ENCODE assay signal across 8 cellular contexts in the genomic region with DNA sequence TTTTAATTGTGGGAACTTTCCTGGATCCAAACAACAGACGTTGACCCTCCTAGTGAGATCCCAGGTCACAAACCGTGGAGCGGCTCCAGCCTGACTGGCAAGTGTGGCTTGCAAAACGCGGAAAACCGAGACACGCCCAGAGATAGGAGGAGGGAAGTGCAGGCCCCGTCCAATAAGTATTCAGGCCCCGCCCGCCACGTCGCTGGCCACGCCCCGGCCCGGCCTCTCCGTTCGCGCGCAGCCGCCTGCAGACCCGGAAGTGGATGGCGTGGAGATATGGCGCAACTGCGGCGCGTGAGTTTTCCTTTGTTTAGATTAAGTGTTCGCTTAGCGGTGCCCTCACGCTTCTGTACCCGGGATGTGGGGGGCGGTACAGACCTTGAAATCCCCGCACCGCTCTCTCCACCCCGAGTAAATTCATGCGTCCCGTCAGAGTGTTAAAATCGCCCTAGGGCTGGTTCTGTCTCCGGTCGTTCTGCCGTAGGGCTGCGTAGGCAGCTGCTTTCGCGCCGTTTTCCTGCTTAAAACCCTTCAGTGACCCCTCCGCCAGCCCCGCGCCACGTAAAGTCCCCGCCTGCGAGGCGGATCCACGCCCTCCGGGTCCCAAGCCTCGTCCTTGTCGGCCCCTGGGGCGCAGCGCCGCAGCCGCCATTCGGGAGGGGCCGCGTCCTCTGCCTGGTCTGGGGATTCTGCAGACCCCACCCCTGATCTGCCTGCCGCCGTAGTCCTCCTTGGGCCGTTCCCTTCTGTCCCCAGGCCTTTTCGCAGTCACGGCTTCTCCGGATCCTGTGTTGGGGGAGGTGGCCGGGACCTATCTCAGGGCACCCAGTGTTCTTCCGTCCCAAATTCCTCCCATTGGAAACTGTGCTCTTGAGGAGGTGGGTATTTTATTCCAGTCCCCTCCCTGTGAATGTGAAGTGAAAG. TPM values are rescaled to one million over a fixed set of nuclear protein-coding genes. Genes with fewer than 3 reads are reported as not detected.
DNase-seq lines count a peak whose midpoint lies in the region; ATAC-seq and TF ChIP-seq lines count a peak whose summit lies in the region.

ZNF766 (plus strand) TSS at position 250 of the 924 bp plus-strand sequence; CDS start at position 277, 27 bp downstream.

- DNase-seq in NCI-H146 (lab: John Stamatoyannopoulos, UW) (peak; percentile 98), T-helper 1 cell (peak; percentile 91 to 95 (median 94)), adrenal gland (peak; percentile 96 to 98 (median 98)), heart right ventricle (peak; percentile 96 to 98), posterior cingulate gyrus (peak; percentile 94 to 99 (median 96)), upper lobe of left lung (peak; percentile 97 to 100)

- H3K36me3 ChIP-seq in adrenal gland (replicated peaks in 1 of 2) (no peaks in the 10 kb centered on the region), heart right ventricle (peaks cover 0 to 29% (median 0%) of the 10 kb centered on the region in 9 donors), upper lobe of left lung (peaks cover 0 to 8% (median 3%) of the 10 kb centered on the region in 4 donors)

- peak; percentile 96 for ATAC-seq in HG02852 (IDR thresholded peaks at IDR 0.05; ENCODE audit: unreplicated experiment)
- ATAC-seq in heart right ventricle = peak; percentile 99 to 100 (median 100)
- peak; percentile 99 to 100 for ATAC-seq in upper lobe of left lung (ENCODE audit: low FRiP score in 2 of 2)

- no peaks in the 10 kb centered on the region for H3K27me3 ChIP-seq in adrenal gland
- H3K27me3 ChIP-seq in heart right ventricle = no peaks in the 10 kb centered on the region
- no peaks in the 10 kb centered on the region for H3K27me3 ChIP-seq in upper lobe of left lung

- H3K27ac ChIP-seq in adrenal gland = peak within 1 kb of the TSS; percentile 93 to 99 (median 98)
- H3K27ac ChIP-seq in heart right ventricle = peak within 1 kb of the TSS; percentile 78 to 99 (median 95)
- H3K27ac ChIP-seq in upper lobe of left lung = peak within 1 kb of the TSS; percentile 98 to 100 (median 98)

- no peak for TF ChIP-seq CTCF in GM12875 (IDR thresholded peaks at IDR 0.05; ENCODE audit: borderline replicate concordance, insufficient read depth, low read depth, low read length)
- TF ChIP-seq CTCF in adrenal gland (IDR thresholded peaks at IDR 0.05) = no peak
- TF ChIP-seq CTCF in heart right ventricle (IDR thresholded peaks at IDR 0.05) = no peak
- TF ChIP-seq CTCF in upper lobe of left lung (IDR thresholded peaks at IDR 0.05) = peak in 2 of 6 experiments; percentile 13 to 26

- TF ChIP-seq EP300 in upper lobe of left lung (IDR thresholded peaks at IDR 0.05) = peak in 1 of 4 donors; percentile 57

- TF ChIP-seq POLR2A in adrenal gland (IDR thresholded peaks at IDR 0.05) = peak; percentile 37 to 91
- TF ChIP-seq POLR2A in upper lobe of left lung (IDR thresholded peaks at IDR 0.05) = peak; percentile 43 to 91 (median 82)

- 0 to 1% (median 0%) methylated on average over 17 to 70 of the region's 70 CpGs for WGBS in adrenal gland, 4 donors
- WGBS in heart right ventricle, 2 donors = 0% methylated on average over 70 of the region's 70 CpGs
- 0% methylated on average over 22 to 65 of the region's 70 CpGs for WGBS in upper lobe of left lung, 2 donors

- peak within 1 kb of the TSS; percentile 75 for H3K4me3 ChIP-seq in GM12875 (ENCODE audit: low read depth, low read length)
- peak within 1 kb of the TSS; percentile 63 to 93 (median 92) for H3K4me3 ChIP-seq in adrenal gland
- peak within 1 kb of the TSS; percentile 79 to 100 (median 92) for H3K4me3 ChIP-seq in heart right ventricle
- H3K4me3 ChIP-seq in upper lobe of left lung = peak within 1 kb of the TSS; percentile 81 to 97 (median 90)

- intact Hi-C loops in adrenal gland (cut with DNase I) = no loop called here
- intact Hi-C loops in heart right ventricle (cut with DNase I) = loop anchor here in 3 of 10 donors (1.0 to 2.0 kb wide), 2 partner anchors 27 to 28 kb away; partner anchors contain the start of gene ZNF480 (in 3 of the 3)
- intact Hi-C loops in posterior cingulate gyrus (cut with DNase I) = loop anchor here (2.0 kb wide), 1 partner anchor 27 kb away; the partner anchor contains the start of gene ZNF480

- peaks cover 5 to 18% of the 10 kb centered on the region in 2 donors for H3K4me1 ChIP-seq in adrenal gland (replicated peaks in 1 of 2)
- peaks cover 4 to 28% (median 19%) of the 10 kb centered on the region in 9 donors for H3K4me1 ChIP-seq in heart right ventricle
- peaks cover 12 to 19% (median 16%) of the 10 kb centered on the region in 4 donors for H3K4me1 ChIP-seq in upper lobe of left lung

- H3K9me3 ChIP-seq in adrenal gland (replicated peaks in 1 of 3) (no peaks in the 10 kb centered on the region), heart right ventricle (no peaks in the 10 kb centered on the region), upper lobe of left lung (peaks cover 0 to 10% (median 0%) of the 10 kb centered on the region in 4 donors)

RNA-seq across cellular contexts. Expression of gene ZNF766, which starts in this region (rescaled TPM):
- total RNA-seq in adrenal gland = 10 to 100 TPM in 5 of 8 donors, 1 to 10 TPM in 3; 2.3 to 18.8 (median 13.8) TPM
- 10 to 100 TPM in 1 of 3 donors, 1 to 10 TPM in 2; 2.8 to 21.4 (median 3.8) TPM for polyA plus RNA-seq in adrenal gland
- total RNA-seq in heart right ventricle = 10 to 100 TPM in 6 of 10 donors, 1 to 10 TPM in 4; 9.0 to 14.4 (median 10.5) TPM
- 1 to 10 TPM; 3.1 TPM for polyA plus RNA-seq in heart right ventricle
- total RNA-seq in upper lobe of left lung = 10 to 100 TPM in 4 of 6 donors, 1 to 10 TPM in 2; 4.0 to 20.0 (median 14.7) TPM

Comparison
In these comparisons a context has a peak if more than half of its experiments do, and no peak if none do; other contexts are left out.
1. Peak in every context shown above with its lines: DNase-seq, ATAC-seq, H3K4me3 ChIP-seq and H3K27ac ChIP-seq.